ENCODE assay signal across 17 cellular contexts in the genomic region with DNA sequence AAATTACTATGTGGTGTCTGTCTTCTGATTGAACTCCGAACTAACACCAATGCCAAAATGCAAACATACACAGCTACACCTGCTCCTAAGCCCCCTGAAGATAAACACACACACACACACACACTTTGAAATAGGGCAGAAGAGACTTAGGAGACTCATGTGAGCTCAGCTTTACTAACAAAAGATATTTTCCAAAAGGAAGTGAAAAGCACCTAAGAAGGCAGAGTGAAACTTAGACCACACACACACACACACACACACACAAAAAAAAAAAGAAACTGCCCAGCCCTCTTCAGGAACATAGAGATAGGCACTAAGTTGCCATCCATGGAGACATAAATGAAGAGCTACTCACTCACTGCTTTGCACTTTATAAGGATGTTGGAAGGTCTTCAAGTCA.
"Had no signal": no experiment of that assay in that cellular context is flagged by ENCODE, and none has a peak within 500 bp of the region (broad histone marks: within the 10 kb centered on the region; RNA-seq: fewer than 3 reads in every experiment).

No MANE protein-coding gene starts in this region.

- DNase-seq: activated CD4-positive, alpha-beta memory T cell treated with anti-CD3 and anti-CD28 coated beads for 36 hours; activated CD4-positive, alpha-beta T cell treated with anti-CD3 and anti-CD28 coated beads for 1 hour; activated naive CD4-positive, alpha-beta T cell treated with anti-CD3 and anti-CD28 coated beads for 36 hours; activated T-cell treated with anti-CD3 and anti-CD28 coated beads, Interleukin-2, amount 50 U/mL, for 1 hour; foreskin keratinocyte; left ventricle myocardium superior; mesendoderm; natural killer cell; uterus had no signal

- ATAC-seq: left ventricle myocardium superior had no signal

- H3K27ac Mint-ChIP-seq: activated CD4-positive, alpha-beta memory T cell treated with anti-CD3 and anti-CD28 coated beads for 36 hours; activated CD8-positive, alpha-beta memory T cell treated with anti-CD3 and anti-CD28 coated beads, Interleukin-2, amount 10 ng/mL, durations not matched to agents 7 days and 5 days; activated naive CD4-positive, alpha-beta T cell treated with anti-CD3 and anti-CD28 coated beads for 36 hours; activated T-helper 2 cell treated with anti-CD3 and anti-CD28 coated beads, Interferon-gamma antibody, Interleukin-2, Interleukin-4, amounts not matched to agents 10 μg/mL and 5 μg/mL and 100 μg/mL, durations not matched to agents 14 hours and 24 hours and 36 hours; dendritic cell treated with granulocyte-macrophage colony-stimulating factor and Interleukin-4, amounts not matched to agents 40 ng/mL and 50 ng/mL, for 4 days; effector memory CD8-positive, alpha-beta T cell; natural killer cell; stimulated activated effector memory CD8-positive, alpha-beta T cell treated with anti-CD3 and anti-CD28 coated beads, Interleukin-12 subunit alpha, Interleukin-12 subunit beta, amount 100 ng/mL, for 72 hours had no signal

- H3K4me3 Mint-ChIP-seq: activated CD4-positive, alpha-beta memory T cell treated with anti-CD3 and anti-CD28 coated beads for 36 hours; activated CD8-positive, alpha-beta memory T cell treated with anti-CD3 and anti-CD28 coated beads, Interleukin-2, amount 10 ng/mL, durations not matched to agents 7 days and 5 days; activated naive CD4-positive, alpha-beta T cell treated with anti-CD3 and anti-CD28 coated beads for 36 hours; dendritic cell treated with granulocyte-macrophage colony-stimulating factor and Interleukin-4, amounts not matched to agents 40 ng/mL and 50 ng/mL, for 4 days; effector memory CD8-positive, alpha-beta T cell; natural killer cell; stimulated activated effector memory CD8-positive, alpha-beta T cell treated with anti-CD3 and anti-CD28 coated beads, Interleukin-12 subunit alpha, Interleukin-12 subunit beta, amount 100 ng/mL, for 72 hours had no signal

- H3K4me1 Mint-ChIP-seq: natural killer cell; stimulated activated effector memory CD8-positive, alpha-beta T cell treated with anti-CD3 and anti-CD28 coated beads, Interleukin-12 subunit alpha, Interleukin-12 subunit beta, amount 100 ng/mL, for 72 hours had no signal

- H3K9me3 ChIP-seq: ascending aorta, breast epithelium, tibial nerve, uterus had no signal

- H3K9me3 Mint-ChIP-seq: activated CD4-positive, alpha-beta memory T cell treated with anti-CD3 and anti-CD28 coated beads for 36 hours; activated naive CD4-positive, alpha-beta T cell treated with anti-CD3 and anti-CD28 coated beads for 36 hours; activated T-helper 2 cell treated with anti-CD3 and anti-CD28 coated beads, Interferon-gamma antibody, Interleukin-2, Interleukin-4, amounts not matched to agents 10 μg/mL and 5 μg/mL and 100 μg/mL, durations not matched to agents 14 hours and 24 hours and 36 hours; dendritic cell treated with granulocyte-macrophage colony-stimulating factor and Interleukin-4, amounts not matched to agents 40 ng/mL and 50 ng/mL, for 4 days; effector memory CD8-positive, alpha-beta T cell; natural killer cell; stimulated activated effector memory CD8-positive, alpha-beta T cell treated with anti-CD3 and anti-CD28 coated beads, Interleukin-12 subunit alpha, Interleukin-12 subunit beta, amount 100 ng/mL, for 72 hours had no signal

- H3K36me3 Mint-ChIP-seq: activated CD4-positive, alpha-beta memory T cell treated with anti-CD3 and anti-CD28 coated beads for 36 hours; activated CD8-positive, alpha-beta memory T cell treated with anti-CD3 and anti-CD28 coated beads, Interleukin-2, amount 10 ng/mL, durations not matched to agents 7 days and 5 days; natural killer cell; stimulated activated effector memory CD8-positive, alpha-beta T cell treated with anti-CD3 and anti-CD28 coated beads, Interleukin-12 subunit alpha, Interleukin-12 subunit beta, amount 100 ng/mL, for 72 hours had no signal
